In the genomic region with DNA sequence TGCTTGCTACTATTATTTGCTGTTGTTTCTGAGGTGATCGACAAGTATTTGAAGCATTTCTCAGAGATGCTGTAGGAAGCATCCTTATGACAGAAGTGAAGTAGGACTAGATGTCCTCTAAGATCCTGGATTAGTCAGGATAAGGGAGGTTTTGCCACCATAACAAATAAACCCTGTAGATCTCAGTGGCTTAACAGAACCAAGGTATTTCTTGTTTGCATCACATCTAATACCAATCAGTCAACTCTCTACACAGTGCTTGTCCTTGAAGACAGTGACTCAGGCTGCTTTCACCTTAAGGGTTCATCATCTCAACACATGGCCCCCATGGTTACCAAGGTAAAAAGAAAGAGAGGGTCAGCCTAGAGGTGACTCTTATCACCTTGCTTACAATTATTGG, we compare ENCODE assay signal across 34 cellular contexts.
"Had no signal": no experiment of that assay in that cellular context is flagged by ENCODE, and none has a peak within 500 bp of the region (broad histone marks: within the 10 kb centered on the region; RNA-seq: fewer than 3 reads in every experiment).

No MANE protein-coding gene starts in this region.

- H3K9me3 ChIP-seq: MG63 had no signal

- H3K27me3 ChIP-seq: MG63 had no signal

- H3K4me3 ChIP-seq: MG63 had no signal

- H3K36me3 ChIP-seq: MG63 had no signal

- DNase-seq: Karpas-422, Kasumi-1, MG63, MM.1S, MV-4-11, NCI-H1048, NCI-H1092, NCI-H1092 treated with DMSO at 0.1 percent for 48 hours, NCI-H1105, NCI-H1105 treated with DMSO at 0.1 percent for 48 hours, NCI-H1417, NCI-H1417 treated with DMSO at 0.1 percent for 48 hours, NCI-H1436, NCI-H1436 treated with DMSO at 0.1 percent for 48 hours, NCI-H146, NCI-H1694, NCI-H1694 treated with DMSO at 0.1 percent for 48 hours, NCI-H187, NCI-H187 treated with DMSO at 0.1 percent for 48 hours, NCI-H1930, NCI-H2029, NCI-H2029 treated with DMSO at 0.1 percent for 48 hours, NCI-H2081, NCI-H2107, NCI-H2171, NCI-H2171 treated with DMSO at 0.1 percent for 48 hours, NCI-H2227 treated with DMSO at 0.1 percent for 48 hours, NCI-H226, NCI-H345, NCI-H446, NCI-H446 treated with DMSO at 0.1 percent for 48 hours, NCI-H510A, NCI-H510A treated with DMSO at 0.1 percent for 48 hours, NCI-H524 had no signal
